ENCODE assay signal across 14 cellular contexts in genomic region chr20:50306478-50307423, GRCh38.
A peak's percentile ranks its signal among the peaks of the same experiment; 100 is the strongest.
DNase-seq lines count a peak whose midpoint lies in the region; ATAC-seq and TF ChIP-seq lines count a peak whose summit lies in the region.
"Had no signal": no experiment of that assay in that cellular context is flagged by ENCODE, and none has a peak within 500 bp of the region (broad histone marks: within the 10 kb centered on the region; RNA-seq: fewer than 3 reads in every experiment).

No MANE protein-coding gene starts in this region.

- WGBS in gastroesophageal sphincter (ENCODE audit: low coverage in 1 of 2), 2 donors: 81 to 86% methylated on average over 3 to 7 of the region's 13 CpGs
- WGBS in trophoblast cell (ENCODE audit: extremely low coverage, insufficient coverage, insufficient read length): no CpG with 5 or more reads among the region's 13 CpGs

- no peak overlapping the region for H4K8ac ChIP-seq in trophoblast cell (ENCODE audit: low read depth, low read length)

- intact Hi-C loops in left ventricle myocardium inferior (cut with micrococcal nuclease): no loop called here
- intact Hi-C loops in cardiac septum (cut with DNase I): loop anchor here (5.0 kb wide), 2 partner anchors 114 to 156 kb away; partner anchors contain the start of gene CEBPB
- intact Hi-C loops in vagina (cut with DNase I): loop anchor here (5.0 to 10.0 kb wide), 3 partner anchors 108 to 329 kb away; no protein-coding TSS in a partner anchor

- no peak for TF ChIP-seq EP300 in gastroesophageal sphincter (IDR thresholded peaks at IDR 0.05)

- no peak overlapping the region for H3K4me3 ChIP-seq in left ventricle myocardium inferior
- H3K4me3 ChIP-seq in gastroesophageal sphincter: no peak overlapping the region
- no peak overlapping the region for H3K4me3 ChIP-seq in trophoblast cell (ENCODE audit: low read depth, low read length)
- no peak overlapping the region for H3K4me3 ChIP-seq in vagina

- H3K27ac ChIP-seq in left ventricle myocardium inferior (replicated peaks): peak overlapping the region; percentile 93
- peak overlapping the region; percentile 84 to 90 (median 88) for H3K27ac ChIP-seq in gastroesophageal sphincter
- no peak overlapping the region for H3K27ac ChIP-seq in trophoblast cell (ENCODE audit: low read depth, low read length)
- H3K27ac ChIP-seq in vagina: peak overlapping the region; percentile 91
- no peak overlapping the region for H3K27ac ChIP-seq in foreskin keratinocyte

- H3K18ac ChIP-seq in trophoblast cell (ENCODE audit: low read length): no peak overlapping the region

- H2BK120ac ChIP-seq in trophoblast cell (ENCODE audit: insufficient read depth, low read length, poor library complexity): no peak overlapping the region

- no peak overlapping the region for H3K4ac ChIP-seq in trophoblast cell (ENCODE audit: low read depth, low read length)

- H3K14ac ChIP-seq in trophoblast cell (ENCODE audit: low read length): no peak overlapping the region

- TF ChIP-seq CTCF in left ventricle myocardium inferior (IDR thresholded peaks at IDR 0.05; ENCODE audit: borderline replicate concordance): no peak
- TF ChIP-seq CTCF in gastroesophageal sphincter (IDR thresholded peaks at IDR 0.05): no peak
- no peak for TF ChIP-seq CTCF in vagina (IDR thresholded peaks at IDR 0.05)
- TF ChIP-seq CTCF in foreskin keratinocyte (conservative IDR thresholded peaks at IDR 0.05): no peak
- no peak for TF ChIP-seq CTCF in GM13976 (IDR thresholded peaks at IDR 0.05; ENCODE audit: borderline replicate concordance, control extremely low read depth, extremely low read depth, insufficient read depth, missing control alignments)

- H3K9me3 ChIP-seq in left ventricle myocardium inferior (replicated peaks) (no peaks in the 10 kb centered on the region), gastroesophageal sphincter (peaks cover 0 to 6% (median 0%) of the 10 kb centered on the region in 3 donors), trophoblast cell (ENCODE audit: insufficient read depth, low read depth, low read length) (no peaks in the 10 kb centered on the region), vagina (no peaks in the 10 kb centered on the region)

- H2AFZ ChIP-seq in trophoblast cell (ENCODE audit: insufficient read depth, low read length, poor library complexity): no peak overlapping the region

- H2BK5ac ChIP-seq in trophoblast cell (ENCODE audit: low read depth, low read length, poor library complexity): no peak overlapping the region

- no peak overlapping the region for H3K4me2 ChIP-seq in trophoblast cell (ENCODE audit: low read length)

- no peaks in the 10 kb centered on the region for H3K79me2 ChIP-seq in trophoblast cell (ENCODE audit: control insufficient read depth, insufficient read depth, low read length, poor library complexity)

- no peak overlapping the region for H3K23ac ChIP-seq in trophoblast cell (ENCODE audit: low read length)

- in situ Hi-C loops in GM13976 (cut with MboI; ENCODE audit: low sequenced_read_pairs, unreplicated experiment): no loop called here

- no peaks in the 10 kb centered on the region for H3K27me3 ChIP-seq in left ventricle myocardium inferior (ENCODE audit: low read depth)
- H3K27me3 ChIP-seq in gastroesophageal sphincter: no peaks in the 10 kb centered on the region
- H3K27me3 ChIP-seq in trophoblast cell (ENCODE audit: insufficient read depth, low read length): no peaks in the 10 kb centered on the region
- H3K27me3 ChIP-seq in vagina: no peaks in the 10 kb centered on the region
- H3K27me3 ChIP-seq in foreskin keratinocyte: no peaks in the 10 kb centered on the region

- no peak overlapping the region for H4K12ac ChIP-seq in trophoblast cell (ENCODE audit: low read depth, low read length)

- ATAC-seq in gastroesophageal sphincter (no peak), foreskin keratinocyte (no peak)
- ATAC-seq: activated CD8-positive, alpha-beta T cell treated with anti-CD3 and anti-CD28 coated beads for 36 hours; effector memory CD8-positive, alpha-beta T cell; stimulated activated naive B cell treated with anti-CD40 and anti-IgM and Interleukin-4, amounts not matched to agents 10 μg/mL and 1 μg/mL and 100 μg/mL, for 72 hours had no signal

- peak overlapping the region; percentile 15 for H4K91ac ChIP-seq in trophoblast cell (ENCODE audit: low read depth, low read length)

- H3K79me1 ChIP-seq in trophoblast cell (ENCODE audit: low read length): peaks cover 3% of the 10 kb centered on the region

- H2BK12ac ChIP-seq in trophoblast cell (ENCODE audit: low read length): no peak overlapping the region

- H3K36me3 ChIP-seq in left ventricle myocardium inferior (no peaks in the 10 kb centered on the region), gastroesophageal sphincter (no peaks in the 10 kb centered on the region), trophoblast cell (ENCODE audit: control insufficient read depth in 1 of 2, insufficient read depth in 2 of 2, low read length in 2 of 2) (no peaks in the 10 kb centered on the region), vagina (no peaks in the 10 kb centered on the region)

- DNase-seq in left ventricle myocardium inferior: no peak
- no peak for DNase-seq in cardiac septum (ENCODE audit: low spot score)
- DNase-seq in trophoblast cell: no peak
- peak in 1 of 2 donors; percentile 89 for DNase-seq in vagina (ENCODE audit: extremely low spot score in 2 of 2)
- DNase-seq in foreskin keratinocyte: no peak
- DNase-seq in NK-92 (lab: John Stamatoyannopoulos, UW; ENCODE audit: unreplicated experiment): no peak
- DNase-seq in GM13976 (ENCODE audit: low spot score): no peak
- DNase-seq: activated CD8-positive, alpha-beta T cell treated with anti-CD3 and anti-CD28 coated beads for 36 hours; activated naive CD4-positive, alpha-beta T cell; effector memory CD8-positive, alpha-beta T cell; hypothalamus; OCI-M1; stimulated activated naive B cell treated with anti-CD40 and anti-IgM and Interleukin-4, amounts not matched to agents 10 μg/mL and 1 μg/mL and 100 μg/mL, for 72 hours had no signal

- H2AK5ac ChIP-seq in trophoblast cell (ENCODE audit: low read length): peak overlapping the region; percentile 6

- TF ChIP-seq POLR2A in gastroesophageal sphincter (IDR thresholded peaks at IDR 0.05): no peak
- no peak for TF ChIP-seq POLR2A in vagina (IDR thresholded peaks at IDR 0.05)

- H3K4me1 ChIP-seq in left ventricle myocardium inferior (peaks cover 81% of the 10 kb centered on the region), gastroesophageal sphincter (peaks cover 0 to 82% (median 42%) of the 10 kb centered on the region in 3 donors), trophoblast cell (ENCODE audit: control insufficient read depth in 1 of 2, insufficient read depth in 2 of 2, low read length in 2 of 2) (peaks cover 11 to 20% of the 10 kb centered on the region in 2 experiments), vagina (peaks cover 73% of the 10 kb centered on the region), foreskin keratinocyte (peaks cover 5% of the 10 kb centered on the region)

- H3K9ac ChIP-seq in trophoblast cell (ENCODE audit: low read length): no peak overlapping the region

Comparison
In these comparisons a context has a peak if more than half of its experiments do, and no peak if none do; other contexts are left out.
1. H3K27ac ChIP-seq: peak in left ventricle myocardium inferior (single experiment), gastroesophageal sphincter (4 of 4) and vagina (single experiment); none in trophoblast cell (single experiment) and foreskin keratinocyte (single experiment).